30 cellular contexts compared by ENCODE assay signal in genomic region chr17:53662608-53663007, GRCh38.
"Had no signal": no experiment of that assay in that cellular context is flagged by ENCODE, and none has a peak within 500 bp of the region (broad histone marks: within the 10 kb centered on the region; RNA-seq: fewer than 3 reads in every experiment).

No MANE protein-coding gene starts in this region.

- H3K4me1 ChIP-seq: gastrocnemius medialis, heart left ventricle had no signal

- H3K27ac ChIP-seq: brain microvascular endothelial cell, coronary artery, dorsolateral prefrontal cortex, gastrocnemius medialis, heart left ventricle, WERI-Rb-1 had no signal

- H3K27me3 ChIP-seq: brain microvascular endothelial cell, gastrocnemius medialis, heart left ventricle had no signal

- H3K9me3 ChIP-seq: gastrocnemius medialis had no signal

- FAIRE-seq: astrocyte, bronchial epithelial cell had no signal

- ATAC-seq: activated CD4-positive, CD25-positive, alpha-beta regulatory T cell treated with anti-CD3 and anti-CD28 coated beads, Interleukin-2, amount 50 U/mL, for 24 hours; activated CD8-positive, alpha-beta T cell treated with anti-CD3 and anti-CD28 coated beads for 36 hours; activated T-cell treated with anti-CD3 and anti-CD28 coated beads, Interleukin-2, amount 50 U/mL, for 4 hours; activated T-helper 17 cell treated with anti-CD3 and anti-CD28 coated beads, Interleukin-2, amount 50 U/mL, for 72 hours; esophagus mucosa; gastrocnemius medialis; heart left ventricle; T-helper 17 cell had no signal

- DNase-seq: activated B cell treated with CpG ODN at 0.5 μM for 24 hours; activated CD4-positive, alpha-beta T cell treated with anti-CD3 and anti-CD28 coated beads for 48 hours; activated CD4-positive, alpha-beta T cell treated with anti-CD3 and anti-CD28 coated beads, Interleukin-2, amount 50 U/mL, for 1 hour; activated CD4-positive, alpha-beta T cell treated with anti-CD3 and anti-CD28 coated beads, Interleukin-2, amount 50 U/mL, for 48 hours; activated CD8-positive, alpha-beta memory T cell treated with anti-CD3 and anti-CD28 coated beads for 24 hours; activated CD8-positive, alpha-beta T cell treated with anti-CD3 and anti-CD28 coated beads for 36 hours; activated effector memory CD4-positive, alpha-beta T cell treated with Interleukin-2 at 50 U/mL for 16 hours; activated gamma-delta T cell treated with Interleukin-2 at 50 U/mL for 16 hours; activated naive CD4-positive, alpha-beta T cell treated with anti-CD3 and anti-CD28 coated beads, Interleukin-2, amount 50 U/mL, for 16 hours; activated naive CD4-positive, alpha-beta T cell treated with Interleukin-2 at 50 U/mL for 16 hours; activated T-cell treated with anti-CD3 and anti-CD28 coated beads, Interleukin-2, amount 50 U/mL, for 4 hours; amniotic stem cell; anterior cingulate cortex; brain microvascular endothelial cell; dorsolateral prefrontal cortex; effector memory CD4-positive, alpha-beta T cell; endodermal cell; foreskin fibroblast; gastrocnemius medialis; glutamatergic neuron; heart left ventricle; T-helper 17 cell; T1000; WERI-Rb-1 had no signal

- H3K4me3 ChIP-seq: coronary artery, dorsolateral prefrontal cortex, gastrocnemius medialis, heart left ventricle had no signal

- H3K36me3 ChIP-seq: brain microvascular endothelial cell, gastrocnemius medialis, heart left ventricle, WERI-Rb-1 had no signal
